In the genomic region with DNA sequence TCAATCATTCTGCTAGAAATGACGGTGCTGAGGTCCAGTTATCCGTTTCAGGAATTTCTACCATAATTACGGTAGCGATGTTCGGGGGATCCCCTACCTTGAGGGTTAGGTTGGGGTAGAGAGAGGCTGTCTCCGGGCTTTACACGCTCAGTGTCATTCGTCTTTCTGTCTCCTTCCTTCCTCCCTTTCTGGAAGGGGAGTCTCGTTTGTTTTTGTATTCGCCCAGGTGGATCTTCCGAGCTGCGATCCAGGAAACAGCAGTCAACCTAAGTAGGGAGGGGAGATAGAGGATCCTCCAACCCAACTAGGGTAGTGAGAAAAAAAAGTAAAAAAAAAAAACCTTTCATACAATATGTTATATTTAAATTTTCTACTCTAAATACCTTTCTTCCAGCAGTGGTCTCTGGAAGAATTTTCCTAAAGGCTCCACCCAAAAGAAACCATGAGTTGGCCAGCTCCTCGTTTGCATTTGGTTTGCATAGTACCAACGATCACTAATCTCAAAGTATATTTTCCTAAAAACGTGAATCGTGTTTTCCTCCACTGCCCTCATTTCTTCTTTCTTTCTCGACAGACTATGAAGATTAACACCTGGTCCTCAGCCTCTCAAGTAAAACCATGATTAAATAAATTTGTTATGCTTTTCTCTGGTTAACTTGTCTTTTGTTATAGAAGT, we compare ENCODE assay signal across 8 cellular contexts. TPM values are rescaled to one million over a fixed set of nuclear protein-coding genes. Genes with fewer than 3 reads are reported as not detected.
DNase-seq lines count a peak whose midpoint lies in the region; ATAC-seq and TF ChIP-seq lines count a peak whose summit lies in the region.

No MANE protein-coding gene starts in this region.

- no peak overlapping the region for H3K18ac ChIP-seq in H9 (ENCODE audit: insufficient read length, low read depth, low read length)

- no peak overlapping the region for H2BK15ac ChIP-seq in H9 (ENCODE audit: low read depth, low read length)

- no peak overlapping the region for H2BK120ac ChIP-seq in H9 (ENCODE audit: low read depth, low read length, poor library complexity, severe bottlenecking)

- no peak overlapping the region for H3K4ac ChIP-seq in H9 (ENCODE audit: low read depth, low read length)

- no peaks in the 10 kb centered on the region for H3K79me2 ChIP-seq in H9 (ENCODE audit: insufficient read depth, low read length)

- H3K56ac ChIP-seq in H9 (ENCODE audit: insufficient read length, low read depth, low read length) = no peak overlapping the region

- H2AFZ ChIP-seq in H9 (ENCODE audit: low read length) = peak overlapping the region; percentile 26

- H3K4me1 Mint-ChIP-seq in H9 = peaks cover 28 to 32% of the 10 kb centered on the region in 2 experiments
- peaks cover 39% of the 10 kb centered on the region for H3K4me1 Mint-ChIP-seq in neural crest cell

- no peaks in the 10 kb centered on the region for H3K9me3 Mint-ChIP-seq in H9
- no peaks in the 10 kb centered on the region for H3K9me3 Mint-ChIP-seq in neural crest cell

- no peak overlapping the region for H2BK5ac ChIP-seq in H9 (ENCODE audit: insufficient read length, low read length)

- no peaks in the 10 kb centered on the region for H4K20me1 ChIP-seq in H9 (ENCODE audit: control insufficient read depth, insufficient read depth, insufficient read length)

- no peaks in the 10 kb centered on the region for H3K9me3 ChIP-seq in H9 (ENCODE audit: control insufficient read depth, low read depth, low read length)

- TF ChIP-seq CTCF in H9 (conservative IDR thresholded peaks at IDR 0.05) (no peak), coronary artery (IDR thresholded peaks at IDR 0.05) (no peak), neural crest cell (conservative IDR thresholded peaks at IDR 0.05) (no peak)

- no peak overlapping the region for H4K91ac ChIP-seq in H9 (ENCODE audit: insufficient read length, low read depth, low read length)

- no peaks in the 10 kb centered on the region for H3K36me3 Mint-ChIP-seq in H9 (ENCODE audit: insufficient read depth in 1 of 3, low read depth in 3 of 3)
- H3K36me3 Mint-ChIP-seq in neural crest cell (ENCODE audit: low read depth) = no peaks in the 10 kb centered on the region

- no peak overlapping the region for H2BK12ac ChIP-seq in H9 (ENCODE audit: insufficient read length, low read depth, low read length)

- ATAC-seq in GM18498 (IDR thresholded peaks at IDR 0.05; ENCODE audit: unreplicated experiment) = peak; percentile 36

- no peak overlapping the region for H3K23ac ChIP-seq in H9 (ENCODE audit: insufficient read length, low read depth, low read length)

- H3K4me3 ChIP-seq in coronary artery = peak overlapping the region; percentile 98

- H3K4me3 Mint-ChIP-seq in H9 (peak overlapping the region; percentile 74 to 88), neural crest cell (peak overlapping the region; percentile 98)

- H3K23me2 ChIP-seq in H9 (ENCODE audit: insufficient read length, low read depth, low read length, poor library complexity, severe bottlenecking) = peaks cover 16% of the 10 kb centered on the region

- no peak for DNase-seq in H9
- DNase-seq in NCI-H526 (lab: John Stamatoyannopoulos, UW) = peak; percentile 87 to 90
- DNase-seq in coronary artery (ENCODE audit: low spot score) = no peak
- DNase-seq in neural crest cell (ENCODE audit: low read depth, low spot score) = no peak
- DNase-seq in GM03348 (ENCODE audit: low spot score) = no peak
- no peak for DNase-seq in NCI-H1694 (lab: John Stamatoyannopoulos, UW)
- DNase-seq in central memory CD4-positive, alpha-beta T cell = no peak

- H4K8ac ChIP-seq in H9 (replicated peaks; ENCODE audit: insufficient read length, low read depth, low read length) = no peak overlapping the region

- peaks cover 24% of the 10 kb centered on the region for H3K27me3 Mint-ChIP-seq in H9 (ENCODE audit: low read depth)
- H3K27me3 Mint-ChIP-seq in neural crest cell (ENCODE audit: low read depth) = no peaks in the 10 kb centered on the region

- no peak overlapping the region for H4K5ac ChIP-seq in H9 (ENCODE audit: insufficient read length, low read depth, low read length)

- peak overlapping the region; percentile 78 for H3K4me2 ChIP-seq in H9 (ENCODE audit: insufficient read depth, insufficient read length, low read length)

- peaks cover 9% of the 10 kb centered on the region; the same call in 1 of the 2 replicates for H3K4me1 ChIP-seq in H9 (ENCODE audit: insufficient read depth, low read length)

- no peak overlapping the region for H3K27ac ChIP-seq in H9 (ENCODE audit: insufficient read length, low read depth, low read length)
- H3K27ac ChIP-seq in coronary artery = peak overlapping the region; percentile 82 to 96

- no peak overlapping the region for H2BK20ac ChIP-seq in H9 (ENCODE audit: low read depth, low read length, poor library complexity, severe bottlenecking)

- peak overlapping the region; percentile 29 for H3K9ac ChIP-seq in H9 (ENCODE audit: extremely low read depth, insufficient read length, low read length)

- H2AK5ac ChIP-seq in H9 (ENCODE audit: insufficient read length, low read length) = no peak overlapping the region

- H3K27me3 ChIP-seq in H9 (ENCODE audit: insufficient read depth, low read length) = no peaks in the 10 kb centered on the region

- no CpG with 5 or more reads among the region's 17 CpGs for WGBS in H9 (ENCODE audit: extremely low coverage, insufficient read length, low lambda C conversion rate)

- no peaks in the 10 kb centered on the region for H3K79me1 ChIP-seq in H9 (ENCODE audit: insufficient read depth, low read depth, low read length, poor library complexity, severe bottlenecking)

- H3K14ac ChIP-seq in H9 (ENCODE audit: insufficient read depth, low read length) = no peak overlapping the region

- no peak overlapping the region for H3T11ph ChIP-seq in H9 (ENCODE audit: low read length)

- H3K27ac Mint-ChIP-seq in H9 (peak overlapping the region in 2 of 3 experiments; percentile 60 to 67; a peak in 3 of 7 replicates), neural crest cell (ENCODE audit: unreplicated experiment) (peak overlapping the region; percentile 81)

RNA-seq across cellular contexts. Expression of a gene that starts 0.6 kb away (rescaled TPM):
- 13.1 and 13.2 TPM in 2 replicates for total RNA-seq in H9 (2021)
- 70.5 and 71.7 TPM in 2 replicates for total RNA-seq in neural crest cell

RNA-seq across cellular contexts. Expression of a gene that starts 21.0 kb away (rescaled TPM):
- total RNA-seq in H9 (2021) (47.2 and 49.6 TPM in 2 replicates), neural crest cell (92.5 and 98.2 TPM in 2 replicates)

Comparison
In these comparisons a context has a peak if more than half of its experiments do, and no peak if none do; other contexts are left out.
1. DNase-seq: peak in NCI-H526 (2 of 2); none in H9 (single experiment), coronary artery (single experiment), neural crest cell (single experiment), GM03348 (single experiment), NCI-H1694 (single experiment) and central memory CD4-positive, alpha-beta T cell (single experiment).